23 cellular contexts compared by ENCODE assay signal in genomic region chr11:134022748-134023147, GRCh38.
"Had no signal": no experiment of that assay in that cellular context is flagged by ENCODE, and none has a peak within 500 bp of the region (broad histone marks: within the 10 kb centered on the region; RNA-seq: fewer than 3 reads in every experiment).

No MANE protein-coding gene starts in this region.

- DNase-seq: activated CD4-positive, alpha-beta T cell treated with anti-CD3 and anti-CD28 coated beads, Interleukin-2, amount 50 U/mL, for 4 hours; activated CD8-positive, alpha-beta memory T cell treated with anti-CD3 and anti-CD28 coated beads for 24 hours; activated CD8-positive, alpha-beta memory T cell treated with anti-CD3 and anti-CD28 coated beads, Interleukin-2, amount 50 U/mL, for 4 hours; activated naive CD8-positive, alpha-beta T cell treated with anti-CD3 and anti-CD28 coated beads for 36 hours; activated T-cell treated with anti-CD3 and anti-CD28 coated beads, Interleukin-2, amount 50 U/mL, for 24 hours; colonic mucosa; dorsolateral prefrontal cortex; effector memory CD8-positive, alpha-beta T cell; foreskin melanocyte; immature natural killer cell; left lung; mammary epithelial cell; natural killer cell; retina; sigmoid colon; stimulated activated CD4-positive, alpha-beta T cell treated with anti-CD3 and anti-CD28 coated beads, Interleukin-15, amount 100 ng/mL, for 24 hours; stomach had no signal

- H3K27ac ChIP-seq: colonic mucosa, left lung, sigmoid colon, stomach, suprapubic skin, tibial nerve had no signal

- ATAC-seq: activated T-helper 17 cell treated with anti-CD3 and anti-CD28 coated beads, Interleukin-2, amount 50 U/mL, for 72 hours; effector memory CD8-positive, alpha-beta T cell; esophagus mucosa; left lung; natural killer cell; stimulated activated memory B cell treated with anti-CD40 and anti-IgM and Interleukin-4, amounts not matched to agents 10 μg/mL and 1 μg/mL and 100 μg/mL, for 72 hours had no signal

- H3K4me3 ChIP-seq: colonic mucosa, dorsolateral prefrontal cortex, left lung, sigmoid colon, smooth muscle cell, stomach, suprapubic skin, tibial nerve had no signal

- H3K4me1 ChIP-seq: colonic mucosa, left lung, sigmoid colon, stomach, tibial nerve had no signal

- H3K36me3 ChIP-seq: colonic mucosa, left lung, sigmoid colon, stomach, suprapubic skin, tibial nerve had no signal

- H3K9me3 ChIP-seq: colonic mucosa, left lung, sigmoid colon, stomach, suprapubic skin, tibial nerve had no signal
